Comparison of ENCODE assay signal across 1 cellular context in the genomic region with DNA sequence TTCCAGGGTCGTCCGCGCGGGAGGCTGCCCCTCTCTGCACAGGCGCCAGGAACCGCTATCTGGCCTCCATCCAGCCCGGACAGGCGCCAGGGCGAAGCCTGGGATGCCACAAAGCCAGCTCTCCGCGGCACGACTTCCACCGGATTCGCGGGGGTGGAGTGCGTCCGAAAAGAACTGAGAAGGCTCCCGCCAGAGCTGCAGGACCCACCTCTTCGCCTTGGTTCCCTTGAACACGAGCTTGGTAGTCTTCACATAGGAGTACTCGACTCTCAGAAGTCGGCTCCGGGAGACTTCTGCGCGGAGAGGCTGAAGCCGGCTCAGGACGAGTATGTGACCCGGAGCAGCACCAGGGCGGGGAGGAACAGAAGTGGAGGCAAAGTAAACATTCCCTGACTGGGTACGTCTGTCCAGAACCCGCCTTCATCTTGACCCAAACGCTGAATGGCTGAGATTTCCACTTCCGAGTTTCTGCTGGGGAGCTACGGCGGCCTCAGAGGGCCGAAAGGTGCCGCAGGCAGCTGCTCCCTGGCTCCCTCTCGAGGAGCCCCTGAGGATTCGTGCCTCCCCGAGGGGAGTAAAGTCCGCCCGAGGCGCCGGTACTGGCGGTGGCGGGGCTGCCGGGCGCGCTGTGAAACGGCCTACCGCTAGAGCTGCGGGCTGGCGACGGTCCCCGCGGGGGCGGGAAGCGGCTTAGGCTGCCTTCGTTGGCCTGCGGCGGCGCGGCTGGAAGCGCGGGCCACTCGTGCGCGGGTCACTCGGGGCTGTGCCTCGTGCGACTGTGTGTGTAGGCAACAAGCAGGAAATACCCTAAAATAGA.
A peak's percentile ranks its signal among the peaks of the same experiment; 100 is the strongest.
TF ChIP-seq lines count a peak whose summit lies in the region.

No MANE protein-coding gene starts in this region.

TF ChIP-seq in HepG2, 621 proteins besides CTCF, POLR2A, EP300 and RAD21 (continued from another document and continues in another):
- TF ChIP-seq, protein P1, sequence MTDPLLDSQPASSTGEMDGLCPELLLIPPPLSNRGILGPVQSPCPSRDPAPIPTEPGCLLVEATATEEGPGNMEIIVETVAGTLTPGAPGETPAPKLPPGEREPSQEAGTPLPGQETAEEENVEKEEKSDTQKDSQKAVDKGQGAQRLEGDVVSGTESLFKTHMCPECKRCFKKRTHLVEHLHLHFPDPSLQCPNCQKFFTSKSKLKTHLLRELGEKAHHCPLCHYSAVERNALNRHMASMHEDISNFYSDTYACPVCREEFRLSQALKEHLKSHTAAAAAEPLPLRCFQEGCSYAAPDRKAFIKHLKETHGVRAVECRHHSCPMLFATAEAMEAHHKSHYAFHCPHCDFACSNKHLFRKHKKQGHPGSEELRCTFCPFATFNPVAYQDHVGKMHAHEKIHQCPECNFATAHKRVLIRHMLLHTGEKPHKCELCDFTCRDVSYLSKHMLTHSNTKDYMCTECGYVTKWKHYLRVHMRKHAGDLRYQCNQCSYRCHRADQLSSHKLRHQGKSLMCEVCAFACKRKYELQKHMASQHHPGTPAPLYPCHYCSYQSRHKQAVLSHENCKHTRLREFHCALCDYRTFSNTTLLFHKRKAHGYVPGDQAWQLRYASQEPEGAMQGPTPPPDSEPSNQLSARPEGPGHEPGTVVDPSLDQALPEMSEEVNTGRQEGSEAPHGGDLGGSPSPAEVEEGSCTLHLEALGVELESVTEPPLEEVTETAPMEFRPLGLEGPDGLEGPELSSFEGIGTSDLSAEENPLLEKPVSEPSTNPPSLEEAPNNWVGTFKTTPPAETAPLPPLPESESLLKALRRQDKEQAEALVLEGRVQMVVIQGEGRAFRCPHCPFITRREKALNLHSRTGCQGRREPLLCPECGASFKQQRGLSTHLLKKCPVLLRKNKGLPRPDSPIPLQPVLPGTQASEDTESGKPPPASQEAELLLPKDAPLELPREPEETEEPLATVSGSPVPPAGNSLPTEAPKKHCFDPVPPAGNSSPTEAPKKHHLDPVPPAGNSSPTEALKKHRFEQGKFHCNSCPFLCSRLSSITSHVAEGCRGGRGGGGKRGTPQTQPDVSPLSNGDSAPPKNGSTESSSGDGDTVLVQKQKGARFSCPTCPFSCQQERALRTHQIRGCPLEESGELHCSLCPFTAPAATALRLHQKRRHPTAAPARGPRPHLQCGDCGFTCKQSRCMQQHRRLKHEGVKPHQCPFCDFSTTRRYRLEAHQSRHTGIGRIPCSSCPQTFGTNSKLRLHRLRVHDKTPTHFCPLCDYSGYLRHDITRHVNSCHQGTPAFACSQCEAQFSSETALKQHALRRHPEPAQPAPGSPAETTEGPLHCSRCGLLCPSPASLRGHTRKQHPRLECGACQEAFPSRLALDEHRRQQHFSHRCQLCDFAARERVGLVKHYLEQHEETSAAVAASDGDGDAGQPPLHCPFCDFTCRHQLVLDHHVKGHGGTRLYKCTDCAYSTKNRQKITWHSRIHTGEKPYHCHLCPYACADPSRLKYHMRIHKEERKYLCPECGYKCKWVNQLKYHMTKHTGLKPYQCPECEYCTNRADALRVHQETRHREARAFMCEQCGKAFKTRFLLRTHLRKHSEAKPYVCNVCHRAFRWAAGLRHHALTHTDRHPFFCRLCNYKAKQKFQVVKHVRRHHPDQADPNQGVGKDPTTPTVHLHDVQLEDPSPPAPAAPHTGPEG (CRISPR knock-in tag; IDR thresholded peaks at IDR 0.05): peak; percentile 80
- peak; percentile 59; the same call in 1 of the 2 replicates for TF ChIP-seq IRX3 (CRISPR knock-in tag; IDR thresholded peaks at IDR 0.05; ENCODE audit: borderline replicate concordance, low read depth)
- TF ChIP-seq ZNF235 (CRISPR knock-in tag; IDR thresholded peaks at IDR 0.05; ENCODE audit: borderline replicate concordance): peak; percentile 51; the same call in 1 of the 2 replicates
- peak; percentile 83 for TF ChIP-seq ZNF33B (CRISPR knock-in tag; IDR thresholded peaks at IDR 0.05)
- TF ChIP-seq, protein P2, sequence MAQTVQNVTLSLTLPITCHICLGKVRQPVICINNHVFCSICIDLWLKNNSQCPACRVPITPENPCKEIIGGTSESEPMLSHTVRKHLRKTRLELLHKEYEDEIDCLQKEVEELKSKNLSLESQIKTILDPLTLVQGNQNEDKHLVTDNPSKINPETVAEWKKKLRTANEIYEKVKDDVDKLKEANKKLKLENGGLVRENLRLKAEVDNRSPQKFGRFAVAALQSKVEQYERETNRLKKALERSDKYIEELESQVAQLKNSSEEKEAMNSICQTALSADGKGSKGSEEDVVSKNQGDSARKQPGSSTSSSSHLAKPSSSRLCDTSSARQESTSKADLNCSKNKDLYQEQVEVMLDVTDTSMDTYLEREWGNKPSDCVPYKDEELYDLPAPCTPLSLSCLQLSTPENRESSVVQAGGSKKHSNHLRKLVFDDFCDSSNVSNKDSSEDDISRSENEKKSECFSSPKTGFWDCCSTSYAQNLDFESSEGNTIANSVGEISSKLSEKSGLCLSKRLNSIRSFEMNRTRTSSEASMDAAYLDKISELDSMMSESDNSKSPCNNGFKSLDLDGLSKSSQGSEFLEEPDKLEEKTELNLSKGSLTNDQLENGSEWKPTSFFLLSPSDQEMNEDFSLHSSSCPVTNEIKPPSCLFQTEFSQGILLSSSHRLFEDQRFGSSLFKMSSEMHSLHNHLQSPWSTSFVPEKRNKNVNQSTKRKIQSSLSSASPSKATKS (CRISPR knock-in tag; IDR thresholded peaks at IDR 0.05): peak; percentile 77; the same call in 1 of the 2 replicates
- peak; percentile 98 for TF ChIP-seq MTA1 (CRISPR knock-in tag; IDR thresholded peaks at IDR 0.05; ENCODE audit: borderline replicate concordance)
- peak; percentile 22; the same call in 1 of the 2 replicates for TF ChIP-seq ZNF749 (CRISPR knock-in tag; IDR thresholded peaks at IDR 0.05; ENCODE audit: borderline replicate concordance)
- TF ChIP-seq ZNF460 (CRISPR knock-in tag; IDR thresholded peaks at IDR 0.05; ENCODE audit: borderline replicate concordance): peak; percentile 76
- peak; percentile 51; the same call in 1 of the 2 replicates for TF ChIP-seq ESRRA (CRISPR knock-in tag; IDR thresholded peaks at IDR 0.05; ENCODE audit: low read depth)
- TF ChIP-seq U2AF1 (optimal IDR thresholded peaks at IDR 0.05; ENCODE audit: low read depth, low read length): peak; percentile 78
- TF ChIP-seq, protein P3, sequence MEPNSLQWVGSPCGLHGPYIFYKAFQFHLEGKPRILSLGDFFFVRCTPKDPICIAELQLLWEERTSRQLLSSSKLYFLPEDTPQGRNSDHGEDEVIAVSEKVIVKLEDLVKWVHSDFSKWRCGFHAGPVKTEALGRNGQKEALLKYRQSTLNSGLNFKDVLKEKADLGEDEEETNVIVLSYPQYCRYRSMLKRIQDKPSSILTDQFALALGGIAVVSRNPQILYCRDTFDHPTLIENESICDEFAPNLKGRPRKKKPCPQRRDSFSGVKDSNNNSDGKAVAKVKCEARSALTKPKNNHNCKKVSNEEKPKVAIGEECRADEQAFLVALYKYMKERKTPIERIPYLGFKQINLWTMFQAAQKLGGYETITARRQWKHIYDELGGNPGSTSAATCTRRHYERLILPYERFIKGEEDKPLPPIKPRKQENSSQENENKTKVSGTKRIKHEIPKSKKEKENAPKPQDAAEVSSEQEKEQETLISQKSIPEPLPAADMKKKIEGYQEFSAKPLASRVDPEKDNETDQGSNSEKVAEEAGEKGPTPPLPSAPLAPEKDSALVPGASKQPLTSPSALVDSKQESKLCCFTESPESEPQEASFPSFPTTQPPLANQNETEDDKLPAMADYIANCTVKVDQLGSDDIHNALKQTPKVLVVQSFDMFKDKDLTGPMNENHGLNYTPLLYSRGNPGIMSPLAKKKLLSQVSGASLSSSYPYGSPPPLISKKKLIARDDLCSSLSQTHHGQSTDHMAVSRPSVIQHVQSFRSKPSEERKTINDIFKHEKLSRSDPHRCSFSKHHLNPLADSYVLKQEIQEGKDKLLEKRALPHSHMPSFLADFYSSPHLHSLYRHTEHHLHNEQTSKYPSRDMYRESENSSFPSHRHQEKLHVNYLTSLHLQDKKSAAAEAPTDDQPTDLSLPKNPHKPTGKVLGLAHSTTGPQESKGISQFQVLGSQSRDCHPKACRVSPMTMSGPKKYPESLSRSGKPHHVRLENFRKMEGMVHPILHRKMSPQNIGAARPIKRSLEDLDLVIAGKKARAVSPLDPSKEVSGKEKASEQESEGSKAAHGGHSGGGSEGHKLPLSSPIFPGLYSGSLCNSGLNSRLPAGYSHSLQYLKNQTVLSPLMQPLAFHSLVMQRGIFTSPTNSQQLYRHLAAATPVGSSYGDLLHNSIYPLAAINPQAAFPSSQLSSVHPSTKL (CRISPR knock-in tag; IDR thresholded peaks at IDR 0.05): peak; percentile 85
- peak; percentile 87; the same call in 1 of the 2 replicates for TF ChIP-seq KAT7 (CRISPR knock-in tag; IDR thresholded peaks at IDR 0.05; ENCODE audit: borderline replicate concordance)
- TF ChIP-seq SIN3A (IDR thresholded peaks at IDR 0.05; ENCODE audit: borderline replicate concordance, low read depth, low read length): peak; percentile 85
- TF ChIP-seq ZNF607 (CRISPR knock-in tag; IDR thresholded peaks at IDR 0.05; ENCODE audit: borderline replicate concordance): peak; percentile 99
- TF ChIP-seq AHR (CRISPR knock-in tag; IDR thresholded peaks at IDR 0.05): peak; percentile 82; the same call in 1 of the 2 replicates
- TF ChIP-seq RARG (CRISPR knock-in tag; IDR thresholded peaks at IDR 0.05; ENCODE audit: low read depth): peak; percentile 96
- peak; percentile 89 for TF ChIP-seq ZNF335 (CRISPR knock-in tag; IDR thresholded peaks at IDR 0.05)
- peak; percentile 70 for TF ChIP-seq ZNF883 (CRISPR knock-in tag; IDR thresholded peaks at IDR 0.05; ENCODE audit: not compliant biosample characterization)
- TF ChIP-seq, protein P4, sequence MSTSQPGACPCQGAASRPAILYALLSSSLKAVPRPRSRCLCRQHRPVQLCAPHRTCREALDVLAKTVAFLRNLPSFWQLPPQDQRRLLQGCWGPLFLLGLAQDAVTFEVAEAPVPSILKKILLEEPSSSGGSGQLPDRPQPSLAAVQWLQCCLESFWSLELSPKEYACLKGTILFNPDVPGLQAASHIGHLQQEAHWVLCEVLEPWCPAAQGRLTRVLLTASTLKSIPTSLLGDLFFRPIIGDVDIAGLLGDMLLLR (CRISPR knock-in tag; IDR thresholded peaks at IDR 0.05): peak; percentile 79
- TF ChIP-seq, protein P5, sequence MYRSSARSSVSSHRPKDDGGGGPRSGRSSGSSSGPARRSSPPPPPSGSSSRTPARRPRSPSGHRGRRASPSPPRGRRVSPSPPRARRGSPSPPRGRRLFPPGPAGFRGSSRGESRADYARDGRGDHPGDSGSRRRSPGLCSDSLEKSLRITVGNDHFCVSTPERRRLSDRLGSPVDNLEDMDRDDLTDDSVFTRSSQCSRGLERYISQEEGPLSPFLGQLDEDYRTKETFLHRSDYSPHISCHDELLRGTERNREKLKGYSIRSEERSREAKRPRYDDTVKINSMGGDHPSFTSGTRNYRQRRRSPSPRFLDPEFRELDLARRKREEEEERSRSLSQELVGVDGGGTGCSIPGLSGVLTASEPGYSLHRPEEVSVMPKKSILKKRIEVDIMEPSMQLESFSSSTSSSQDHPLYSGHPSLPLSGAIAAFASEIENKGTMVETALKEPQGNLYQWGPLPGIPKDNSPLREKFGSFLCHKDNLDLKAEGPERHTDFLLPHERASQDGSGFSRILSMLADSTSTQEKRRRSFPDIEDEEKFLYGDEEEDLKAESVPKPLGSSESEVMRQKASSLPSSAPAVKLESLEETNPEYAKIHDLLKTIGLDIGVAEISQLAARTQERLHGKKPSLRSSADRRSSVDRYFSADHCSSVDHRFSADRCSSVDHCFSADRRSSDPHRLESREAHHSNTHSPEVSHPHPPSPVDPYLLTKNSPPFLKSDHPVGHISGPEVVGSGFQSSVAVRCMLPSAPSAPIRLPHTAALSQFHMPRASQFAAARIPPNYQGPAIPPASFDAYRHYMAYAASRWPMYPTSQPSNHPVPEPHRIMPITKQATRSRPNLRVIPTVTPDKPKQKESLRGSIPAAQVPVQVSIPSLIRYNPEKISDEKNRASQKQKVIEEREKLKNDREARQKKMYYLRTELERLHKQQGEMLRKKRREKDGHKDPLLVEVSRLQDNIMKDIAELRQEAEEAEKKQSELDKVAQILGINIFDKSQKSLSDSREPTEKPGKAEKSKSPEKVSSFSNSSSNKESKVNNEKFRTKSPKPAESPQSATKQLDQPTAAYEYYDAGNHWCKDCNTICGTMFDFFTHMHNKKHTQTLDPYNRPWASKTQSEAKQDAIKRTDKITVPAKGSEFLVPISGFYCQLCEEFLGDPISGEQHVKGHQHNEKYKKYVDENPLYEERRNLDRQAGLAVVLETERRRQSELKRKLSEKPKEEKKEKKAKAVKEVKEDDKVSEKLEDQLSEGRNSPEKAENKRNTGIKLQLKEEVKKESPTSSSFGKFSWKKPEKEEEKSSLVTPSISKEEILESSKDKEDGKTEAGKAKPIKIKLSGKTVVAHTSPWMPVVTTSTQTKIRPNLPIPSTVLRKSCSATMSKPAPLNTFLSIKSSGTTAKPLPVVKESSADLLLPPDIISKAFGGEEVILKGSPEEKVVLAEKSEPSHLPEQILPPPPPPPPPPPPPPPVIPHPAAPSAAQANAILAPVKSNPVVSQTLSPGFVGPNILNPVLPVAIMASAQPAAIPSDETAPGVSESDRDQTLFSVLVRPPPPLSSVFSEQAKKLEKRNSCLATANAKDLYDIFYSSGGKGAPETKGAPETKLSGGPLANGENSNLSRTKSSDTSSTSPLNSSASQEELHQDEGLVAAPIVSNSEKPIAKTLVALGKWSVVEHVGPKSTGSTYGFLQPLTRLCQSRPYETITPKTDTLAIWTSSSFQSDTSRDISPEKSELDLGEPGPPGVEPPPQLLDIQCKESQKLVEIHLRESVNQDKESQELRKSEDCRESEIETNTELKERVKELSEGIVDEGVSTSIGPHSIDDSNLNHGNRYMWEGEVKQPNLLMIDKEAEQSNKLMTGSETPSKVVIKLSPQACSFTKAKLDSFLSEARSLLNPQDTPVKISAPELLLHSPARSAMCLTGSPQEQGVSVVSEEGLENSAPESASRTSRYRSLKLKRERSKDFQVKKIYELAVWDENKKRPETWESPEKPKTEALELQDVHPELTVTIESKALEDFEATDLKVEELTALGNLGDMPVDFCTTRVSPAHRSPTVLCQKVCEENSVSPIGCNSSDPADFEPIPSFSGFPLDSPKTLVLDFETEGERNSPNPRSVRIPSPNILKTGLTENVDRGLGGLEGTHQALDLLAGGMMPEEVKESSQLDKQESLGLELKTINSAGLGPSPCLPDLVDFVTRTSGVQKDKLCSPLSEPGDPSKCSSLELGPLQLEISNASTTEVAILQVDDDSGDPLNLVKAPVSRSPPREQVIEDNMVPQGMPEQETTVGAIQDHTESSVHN (CRISPR knock-in tag; IDR thresholded peaks at IDR 0.05): 0 out of 2 replicates have a peak, but pooled peaks have one; percentile 2
- TF ChIP-seq CBFB (CRISPR knock-in tag; IDR thresholded peaks at IDR 0.05): peak; percentile 89
- TF ChIP-seq ZNF468 (CRISPR knock-in tag; IDR thresholded peaks at IDR 0.05): peak; percentile 94; the same call in 1 of the 2 replicates
- TF ChIP-seq SAP130 (CRISPR knock-in tag; IDR thresholded peaks at IDR 0.05; ENCODE audit: low read depth): peak; percentile 93
- TF ChIP-seq FOXK1 (CRISPR knock-in tag; IDR thresholded peaks at IDR 0.05; ENCODE audit: borderline replicate concordance, low read depth): peak; percentile 97
- TF ChIP-seq ZNF761 (CRISPR knock-in tag; conservative IDR thresholded peaks at IDR 0.05): peak; percentile 87
- TF ChIP-seq ZFY (CRISPR knock-in tag; IDR thresholded peaks at IDR 0.05): peak; percentile 82
- TF ChIP-seq, protein P6, sequence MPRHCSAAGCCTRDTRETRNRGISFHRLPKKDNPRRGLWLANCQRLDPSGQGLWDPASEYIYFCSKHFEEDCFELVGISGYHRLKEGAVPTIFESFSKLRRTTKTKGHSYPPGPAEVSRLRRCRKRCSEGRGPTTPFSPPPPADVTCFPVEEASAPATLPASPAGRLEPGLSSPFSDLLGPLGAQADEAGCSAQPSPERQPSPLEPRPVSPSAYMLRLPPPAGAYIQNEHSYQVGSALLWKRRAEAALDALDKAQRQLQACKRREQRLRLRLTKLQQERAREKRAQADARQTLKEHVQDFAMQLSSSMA (CRISPR knock-in tag; IDR thresholded peaks at IDR 0.05): peak; percentile 90
- peak; percentile 89 for TF ChIP-seq NFYC (CRISPR knock-in tag; IDR thresholded peaks at IDR 0.05)
- TF ChIP-seq GZF1 (CRISPR knock-in tag; IDR thresholded peaks at IDR 0.05): peak; percentile 58; the same call in 1 of the 2 replicates
- peak; percentile 87 for TF ChIP-seq RXRB (CRISPR knock-in tag; IDR thresholded peaks at IDR 0.05; ENCODE audit: borderline replicate concordance)
